1 cellular context compared by ENCODE assay signal in genomic region chr16:75576384-75576811, GRCh38.
TF ChIP-seq lines count a peak whose summit lies in the region.

No MANE protein-coding gene starts in this region.

TF ChIP-seq in H1, 55 proteins besides CTCF, POLR2A, EP300 and RAD21:
- TF ChIP-seq, protein P1, sequence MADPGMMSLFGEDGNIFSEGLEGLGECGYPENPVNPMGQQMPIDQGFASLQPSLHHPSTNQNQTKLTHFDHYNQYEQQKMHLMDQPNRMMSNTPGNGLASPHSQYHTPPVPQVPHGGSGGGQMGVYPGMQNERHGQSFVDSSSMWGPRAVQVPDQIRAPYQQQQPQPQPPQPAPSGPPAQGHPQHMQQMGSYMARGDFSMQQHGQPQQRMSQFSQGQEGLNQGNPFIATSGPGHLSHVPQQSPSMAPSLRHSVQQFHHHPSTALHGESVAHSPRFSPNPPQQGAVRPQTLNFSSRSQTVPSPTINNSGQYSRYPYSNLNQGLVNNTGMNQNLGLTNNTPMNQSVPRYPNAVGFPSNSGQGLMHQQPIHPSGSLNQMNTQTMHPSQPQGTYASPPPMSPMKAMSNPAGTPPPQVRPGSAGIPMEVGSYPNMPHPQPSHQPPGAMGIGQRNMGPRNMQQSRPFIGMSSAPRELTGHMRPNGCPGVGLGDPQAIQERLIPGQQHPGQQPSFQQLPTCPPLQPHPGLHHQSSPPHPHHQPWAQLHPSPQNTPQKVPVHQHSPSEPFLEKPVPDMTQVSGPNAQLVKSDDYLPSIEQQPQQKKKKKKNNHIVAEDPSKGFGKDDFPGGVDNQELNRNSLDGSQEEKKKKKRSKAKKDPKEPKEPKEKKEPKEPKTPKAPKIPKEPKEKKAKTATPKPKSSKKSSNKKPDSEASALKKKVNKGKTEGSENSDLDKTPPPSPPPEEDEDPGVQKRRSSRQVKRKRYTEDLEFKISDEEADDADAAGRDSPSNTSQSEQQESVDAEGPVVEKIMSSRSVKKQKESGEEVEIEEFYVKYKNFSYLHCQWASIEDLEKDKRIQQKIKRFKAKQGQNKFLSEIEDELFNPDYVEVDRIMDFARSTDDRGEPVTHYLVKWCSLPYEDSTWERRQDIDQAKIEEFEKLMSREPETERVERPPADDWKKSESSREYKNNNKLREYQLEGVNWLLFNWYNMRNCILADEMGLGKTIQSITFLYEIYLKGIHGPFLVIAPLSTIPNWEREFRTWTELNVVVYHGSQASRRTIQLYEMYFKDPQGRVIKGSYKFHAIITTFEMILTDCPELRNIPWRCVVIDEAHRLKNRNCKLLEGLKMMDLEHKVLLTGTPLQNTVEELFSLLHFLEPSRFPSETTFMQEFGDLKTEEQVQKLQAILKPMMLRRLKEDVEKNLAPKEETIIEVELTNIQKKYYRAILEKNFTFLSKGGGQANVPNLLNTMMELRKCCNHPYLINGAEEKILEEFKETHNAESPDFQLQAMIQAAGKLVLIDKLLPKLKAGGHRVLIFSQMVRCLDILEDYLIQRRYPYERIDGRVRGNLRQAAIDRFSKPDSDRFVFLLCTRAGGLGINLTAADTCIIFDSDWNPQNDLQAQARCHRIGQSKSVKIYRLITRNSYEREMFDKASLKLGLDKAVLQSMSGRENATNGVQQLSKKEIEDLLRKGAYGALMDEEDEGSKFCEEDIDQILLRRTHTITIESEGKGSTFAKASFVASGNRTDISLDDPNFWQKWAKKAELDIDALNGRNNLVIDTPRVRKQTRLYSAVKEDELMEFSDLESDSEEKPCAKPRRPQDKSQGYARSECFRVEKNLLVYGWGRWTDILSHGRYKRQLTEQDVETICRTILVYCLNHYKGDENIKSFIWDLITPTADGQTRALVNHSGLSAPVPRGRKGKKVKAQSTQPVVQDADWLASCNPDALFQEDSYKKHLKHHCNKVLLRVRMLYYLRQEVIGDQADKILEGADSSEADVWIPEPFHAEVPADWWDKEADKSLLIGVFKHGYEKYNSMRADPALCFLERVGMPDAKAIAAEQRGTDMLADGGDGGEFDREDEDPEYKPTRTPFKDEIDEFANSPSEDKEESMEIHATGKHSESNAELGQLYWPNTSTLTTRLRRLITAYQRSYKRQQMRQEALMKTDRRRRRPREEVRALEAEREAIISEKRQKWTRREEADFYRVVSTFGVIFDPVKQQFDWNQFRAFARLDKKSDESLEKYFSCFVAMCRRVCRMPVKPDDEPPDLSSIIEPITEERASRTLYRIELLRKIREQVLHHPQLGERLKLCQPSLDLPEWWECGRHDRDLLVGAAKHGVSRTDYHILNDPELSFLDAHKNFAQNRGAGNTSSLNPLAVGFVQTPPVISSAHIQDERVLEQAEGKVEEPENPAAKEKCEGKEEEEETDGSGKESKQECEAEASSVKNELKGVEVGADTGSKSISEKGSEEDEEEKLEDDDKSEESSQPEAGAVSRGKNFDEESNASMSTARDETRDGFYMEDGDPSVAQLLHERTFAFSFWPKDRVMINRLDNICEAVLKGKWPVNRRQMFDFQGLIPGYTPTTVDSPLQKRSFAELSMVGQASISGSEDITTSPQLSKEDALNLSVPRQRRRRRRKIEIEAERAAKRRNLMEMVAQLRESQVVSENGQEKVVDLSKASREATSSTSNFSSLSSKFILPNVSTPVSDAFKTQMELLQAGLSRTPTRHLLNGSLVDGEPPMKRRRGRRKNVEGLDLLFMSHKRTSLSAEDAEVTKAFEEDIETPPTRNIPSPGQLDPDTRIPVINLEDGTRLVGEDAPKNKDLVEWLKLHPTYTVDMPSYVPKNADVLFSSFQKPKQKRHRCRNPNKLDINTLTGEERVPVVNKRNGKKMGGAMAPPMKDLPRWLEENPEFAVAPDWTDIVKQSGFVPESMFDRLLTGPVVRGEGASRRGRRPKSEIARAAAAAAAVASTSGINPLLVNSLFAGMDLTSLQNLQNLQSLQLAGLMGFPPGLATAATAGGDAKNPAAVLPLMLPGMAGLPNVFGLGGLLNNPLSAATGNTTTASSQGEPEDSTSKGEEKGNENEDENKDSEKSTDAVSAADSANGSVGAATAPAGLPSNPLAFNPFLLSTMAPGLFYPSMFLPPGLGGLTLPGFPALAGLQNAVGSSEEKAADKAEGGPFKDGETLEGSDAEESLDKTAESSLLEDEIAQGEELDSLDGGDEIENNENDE (IDR thresholded peaks at IDR 0.05; ENCODE audit: insufficient replicate concordance, low read length), result no peak
- TF ChIP-seq CTBP2 (IDR thresholded peaks at IDR 0.05; ENCODE audit: borderline replicate concordance, insufficient read depth, insufficient read length, low read length) (no peak), JUND (IDR thresholded peaks at IDR 0.05; ENCODE audit: low read length) (no peak)
TF ChIP-seq in H1: peak in this region for 0.
